15 cellular contexts compared by ENCODE assay signal in the genomic region with DNA sequence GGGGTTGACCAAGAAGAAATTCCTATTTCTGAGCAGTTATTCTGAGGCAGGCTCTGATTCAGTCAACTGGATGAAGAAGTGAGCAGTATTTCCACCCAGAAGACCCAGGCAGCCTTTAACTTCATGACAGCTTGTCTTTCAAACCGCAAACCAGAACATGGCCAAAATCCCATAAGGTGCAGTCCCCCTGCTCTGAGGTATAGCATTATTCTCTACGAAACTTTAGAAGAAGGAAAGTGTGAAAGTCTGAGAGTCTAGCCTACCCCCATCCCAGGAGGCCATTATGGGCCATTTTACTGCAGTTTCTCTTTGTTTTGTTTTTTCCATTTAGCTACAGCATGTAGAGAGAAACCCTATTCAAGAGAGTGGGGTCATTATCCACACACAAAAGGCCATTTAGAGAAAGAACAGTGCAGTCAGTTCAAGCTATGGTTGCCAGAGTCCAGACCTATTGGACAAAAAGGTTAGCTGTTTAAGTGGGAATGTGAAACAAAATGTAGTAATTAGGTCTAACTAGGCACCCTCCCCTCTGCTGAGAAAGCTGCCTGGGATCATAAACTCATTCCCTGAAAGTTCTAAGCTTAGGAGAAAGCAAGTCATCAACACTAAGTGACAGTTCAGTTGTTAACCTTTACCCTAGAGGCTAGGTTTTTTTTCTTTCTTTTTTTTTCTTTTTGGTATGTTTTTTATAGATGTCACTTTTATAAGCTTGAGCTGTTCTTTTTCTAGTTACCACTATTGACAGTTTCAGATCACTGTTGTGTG. TPM values are rescaled to one million over a fixed set of nuclear protein-coding genes. Genes with fewer than 3 reads are reported as not detected.
DNase-seq lines count a peak whose midpoint lies in the region; ATAC-seq, FAIRE-seq and TF ChIP-seq lines count a peak whose summit lies in the region.
"Had no signal": no experiment of that assay in that cellular context is flagged by ENCODE, and none has a peak within 500 bp of the region (broad histone marks: within the 10 kb centered on the region; RNA-seq: fewer than 3 reads in every experiment).

No MANE protein-coding gene starts in this region.

- H3K27ac Mint-ChIP-seq in naive thymus-derived CD4-positive, alpha-beta T cell, result no peak overlapping the region
- no peak overlapping the region for H3K27ac Mint-ChIP-seq in natural killer cell

- peak in 3 of 61 donors; percentile 5 to 29 (median 7) for DNase-seq in caudate nucleus (lab: John Stamatoyannopoulos, UW)
- DNase-seq in small intestine, result peak; percentile 39
- no peak for DNase-seq in naive thymus-derived CD4-positive, alpha-beta T cell
- DNase-seq in dermis blood vessel endothelial cell, result no peak
- DNase-seq in BE2C, result no peak
- no peak for DNase-seq in natural killer cell
- DNase-seq: kidney glomerular epithelial cell, NCI-H2029, thyroid gland, WERI-Rb-1 had no signal

- peak; percentile 71 for ATAC-seq in GM19397 (IDR thresholded peaks at IDR 0.05; ENCODE audit: unreplicated experiment)
- peak; percentile 94 for ATAC-seq in HG02870 (IDR thresholded peaks at IDR 0.05; ENCODE audit: unreplicated experiment)
- no peak for ATAC-seq in naive thymus-derived CD4-positive, alpha-beta T cell
- no peak for ATAC-seq in natural killer cell
- ATAC-seq: Right ventricle myocardium inferior had no signal

- 77 to 92% (median 89%) methylated on average over 2 of the region's 2 CpGs for WGBS in small intestine, 3 donors

- CTCF ChIA-PET in naive thymus-derived CD4-positive, alpha-beta T cell (lab: Charles Lee), result interaction anchor here (0.6 kb wide), 2 partner anchors 938 to 1187 kb away, joined by 3 read pairs; no protein-coding TSS in a partner anchor

- H3K9me3 ChIP-seq in small intestine (ENCODE audit: control insufficient read depth, low read depth), result no peaks in the 10 kb centered on the region
- H3K9me3 ChIP-seq in naive thymus-derived CD4-positive, alpha-beta T cell (ENCODE audit: control insufficient read depth in 2 of 3, low read length in 3 of 3), result peaks cover 0 to 16% (median 0%) of the 10 kb centered on the region in 3 experiments
- no peaks in the 10 kb centered on the region for H3K9me3 ChIP-seq in BE2C
- H3K9me3 ChIP-seq: thyroid gland had no signal

- H3K36me3 ChIP-seq in small intestine (ENCODE audit: control insufficient read depth in 2 of 2, insufficient read depth in 2 of 2, low read length in 2 of 2) (no peaks in the 10 kb centered on the region), BE2C (no peaks in the 10 kb centered on the region)
- no peaks in the 10 kb centered on the region for H3K36me3 ChIP-seq in naive thymus-derived CD4-positive, alpha-beta T cell (ENCODE audit: control insufficient read depth in 2 of 3, insufficient read depth in 3 of 3, low read length in 3 of 3)
- H3K36me3 ChIP-seq: breast epithelium, thyroid gland, WERI-Rb-1 had no signal

- H3K9me3 Mint-ChIP-seq in naive thymus-derived CD4-positive, alpha-beta T cell, result peaks cover 4 to 33% (median 9%) of the 10 kb centered on the region in 11 donors
- no peaks in the 10 kb centered on the region for H3K9me3 Mint-ChIP-seq in natural killer cell

- H3K36me3 Mint-ChIP-seq in naive thymus-derived CD4-positive, alpha-beta T cell, result peaks cover 2 to 9% (median 5%) of the 10 kb centered on the region in 5 donors
- no peaks in the 10 kb centered on the region for H3K36me3 Mint-ChIP-seq in natural killer cell

- H3K4me1 Mint-ChIP-seq in naive thymus-derived CD4-positive, alpha-beta T cell, result peaks cover 0 to 2% (median under 1%) of the 10 kb centered on the region in 7 donors
- H3K4me1 Mint-ChIP-seq in natural killer cell, result peaks cover 3 to 4% of the 10 kb centered on the region in 2 donors

- H3K27me3 Mint-ChIP-seq in naive thymus-derived CD4-positive, alpha-beta T cell, result no peaks in the 10 kb centered on the region
- H3K27me3 Mint-ChIP-seq in natural killer cell (ENCODE audit: low read depth in 2 of 2), result peaks cover 0 to 5% of the 10 kb centered on the region in 2 donors

- TF ChIP-seq CTCF in BE2C (IDR thresholded peaks at IDR 0.05; ENCODE audit: low read depth, low read length) (no peak), natural killer cell (IDR thresholded peaks at IDR 0.05) (no peak)

- intact Hi-C loops in naive thymus-derived CD4-positive, alpha-beta T cell (cut with micrococcal nuclease), result no loop called here
- intact Hi-C loops in natural killer cell (cut with micrococcal nuclease), result no loop called here

- H3K27ac ChIP-seq in caudate nucleus (ENCODE audit: low read depth, low read length) (peak overlapping the region; percentile 74), small intestine (ENCODE audit: low read depth in 1 of 2, low read length in 1 of 2) (peak overlapping the region in 1 of 2 donors; percentile 13)
- no peak overlapping the region for H3K27ac ChIP-seq in naive thymus-derived CD4-positive, alpha-beta T cell (ENCODE audit: low read depth, low read length)
- H3K27ac ChIP-seq: breast epithelium, parathyroid adenoma, thyroid gland, WERI-Rb-1 had no signal

- H3K27me3 ChIP-seq in small intestine (ENCODE audit: control insufficient read depth in 2 of 2, insufficient read depth in 2 of 2, low read length in 2 of 2) (no peaks in the 10 kb centered on the region), BE2C (no peaks in the 10 kb centered on the region)
- H3K27me3 ChIP-seq in naive thymus-derived CD4-positive, alpha-beta T cell (ENCODE audit: control insufficient read depth in 2 of 2, insufficient read depth in 2 of 2, low read length in 2 of 2), result no peaks in the 10 kb centered on the region
- H3K27me3 ChIP-seq: breast epithelium, thyroid gland had no signal

- H3K4me3 ChIP-seq in small intestine (ENCODE audit: low read depth in 1 of 2, low read length in 2 of 2) (no peak overlapping the region), BE2C (ENCODE audit: low read depth, low read length) (no peak overlapping the region)
- H3K4me3 ChIP-seq in naive thymus-derived CD4-positive, alpha-beta T cell (ENCODE audit: low read length), result no peak overlapping the region
- H3K4me3 ChIP-seq: breast epithelium, thyroid gland had no signal

- no peak overlapping the region for H3K4me3 Mint-ChIP-seq in naive thymus-derived CD4-positive, alpha-beta T cell
- H3K4me3 Mint-ChIP-seq in natural killer cell, result no peak overlapping the region

- H3K4me1 ChIP-seq in small intestine (ENCODE audit: control insufficient read depth in 2 of 2, insufficient read depth in 1 of 2, low read depth in 1 of 2, low read length in 1 of 2) (peaks cover 0 to 2% of the 10 kb centered on the region in 2 donors), BE2C (no peaks in the 10 kb centered on the region)
- H3K4me1 ChIP-seq in naive thymus-derived CD4-positive, alpha-beta T cell (ENCODE audit: control insufficient read depth in 2 of 2, insufficient read depth in 2 of 2, low read length in 2 of 2), result no peaks in the 10 kb centered on the region
- H3K4me1 ChIP-seq: breast epithelium, parathyroid adenoma, thyroid gland had no signal

- POLR2A ChIA-PET in naive thymus-derived CD4-positive, alpha-beta T cell (lab: Charles Lee), result interaction anchor here (0.8 kb wide), 1 partner anchor 52 kb away, joined by 3 read pairs; the partner anchor contains the start of gene RASGEF1B

- no peak for FAIRE-seq in small intestine (lab: Jason Lieb, UNC)

RNA-seq across cellular contexts. Expression of gene RASGEF1B, which starts 52.1 kb away (rescaled TPM):
- polyA plus RNA-seq in small intestine, result 10 to 100 TPM in 2 of 3 donors, 1 to 10 TPM in 1; 7.6 to 18.6 (median 14.1) TPM
- 10 to 100 TPM in 4 of 5 experiments, 1 to 10 TPM in 1; 1.1 to 82.5 (median 11.5) TPM for total RNA-seq in naive thymus-derived CD4-positive, alpha-beta T cell
- polyA plus RNA-seq in naive thymus-derived CD4-positive, alpha-beta T cell, result 1 to 10 TPM; 5.2 to 8.1 TPM
- total RNA-seq in dermis blood vessel endothelial cell (0.33 and 0.34 TPM in 2 replicates), natural killer cell (100 to 1,000 TPM in 1 of 3 donors, 10 to 100 TPM in 2; 42.9 to 106 (median 90.8) TPM)
- polyA plus RNA-seq in BE2C (2012; ENCODE audit: insufficient read depth, insufficient read length, low read depth), result not detected

Comparison
In these comparisons a context has a peak if more than half of its experiments do, and no peak if none do; other contexts are left out.
1. ATAC-seq: peak in GM19397 (single experiment) and HG02870 (single experiment); none in naive thymus-derived CD4-positive, alpha-beta T cell (single experiment) and natural killer cell (0 of 3).